24 cellular contexts compared by ENCODE assay signal in the genomic region with DNA sequence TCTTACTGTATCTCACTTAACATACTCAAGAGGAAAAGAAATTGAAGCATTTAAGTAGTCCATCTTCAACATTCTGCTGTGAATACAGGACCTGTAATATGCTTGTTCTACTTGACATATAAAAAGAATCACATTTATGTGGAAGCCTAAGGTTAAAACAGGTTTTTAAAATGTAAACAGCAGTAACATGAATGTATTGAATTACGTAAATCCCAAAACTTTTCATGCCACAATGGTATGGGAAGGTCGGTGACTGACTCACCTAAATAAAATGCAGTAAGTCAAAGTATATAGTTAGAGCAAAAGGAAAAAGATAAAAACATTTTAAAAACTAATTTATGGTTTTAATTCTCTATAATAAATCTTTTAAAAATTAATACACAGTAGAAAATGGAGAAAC.
DNase-seq lines count a peak whose midpoint lies in the region; ATAC-seq, FAIRE-seq and TF ChIP-seq lines count a peak whose summit lies in the region.
"Had no signal": no experiment of that assay in that cellular context is flagged by ENCODE, and none has a peak within 500 bp of the region (broad histone marks: within the 10 kb centered on the region; RNA-seq: fewer than 3 reads in every experiment).

No MANE protein-coding gene starts in this region.

- TF ChIP-seq RAD21 in A549 (conservative IDR thresholded peaks at IDR 0.05 in 1 of 2, IDR thresholded peaks at IDR 0.05 in 1 of 2): no peak

- H3K27ac Mint-ChIP-seq in naive thymus-derived CD8-positive, alpha-beta T cell: no peak overlapping the region
- H3K27ac Mint-ChIP-seq: activated CD4-positive, alpha-beta T cell treated with anti-CD3 and anti-CD28 coated beads, Interleukin-2, amount 10 ng/mL, durations not matched to agents 24 days and 14 days; activated naive CD8-positive, alpha-beta T cell treated with anti-CD3 and anti-CD28 coated beads, Interleukin-2, amount 10 ng/mL, durations not matched to agents 7 days and 5 days; activated T-helper 2 cell treated with anti-CD3 and anti-CD28 coated beads, Interferon-gamma antibody, Interleukin-2, Interleukin-4, amounts not matched to agents 10 μg/mL and 5 μg/mL and 100 μg/mL, durations not matched to agents 14 hours and 24 hours and 36 hours had no signal

- H3K4me2 ChIP-seq in A549: peak overlapping the region; percentile 35
- H3K4me2 ChIP-seq: BLaER1 had no signal

- H3K4me1 ChIP-seq in A549 (peaks cover 61% of the 10 kb centered on the region), HEK293 (ENCODE audit: control insufficient read depth, insufficient read depth, low read length) (peaks cover 7% of the 10 kb centered on the region)
- H3K4me1 ChIP-seq: BLaER1, HAP-1, uterus had no signal

- TF ChIP-seq EP300 in A549 (IDR thresholded peaks at IDR 0.05): no peak

- ATAC-seq in A549: no peak
- ATAC-seq in naive thymus-derived CD8-positive, alpha-beta T cell: no peak
- no peak for ATAC-seq in HG02870 (IDR thresholded peaks at IDR 0.05; ENCODE audit: unreplicated experiment)
- ATAC-seq: left cardiac atrium, mucosa of descending colon had no signal

- no peak for TF ChIP-seq CTCF in A549 (IDR thresholded peaks at IDR 0.05)
- no peak for TF ChIP-seq CTCF in HEK293 (tag by site-specific recombination; IDR thresholded peaks at IDR 0.05)
- no peak for TF ChIP-seq CTCF in astrocyte of the spinal cord (IDR thresholded peaks at IDR 0.05; ENCODE audit: low read depth, low read length)

- no peaks in the 10 kb centered on the region for H3K9me3 ChIP-seq in A549
- H3K9me3 ChIP-seq in HEK293 (ENCODE audit: control insufficient read depth, insufficient read depth, low read depth, low read length): no peaks in the 10 kb centered on the region
- H3K9me3 ChIP-seq: BLaER1, HAP-1, mucosa of descending colon, uterus had no signal

- no peak for TF ChIP-seq POLR2A in A549 (IDR thresholded peaks at IDR 0.05; ENCODE audit: low read length)

- CTCF ChIA-PET in A549 (lab: Yijun Ruan, JAX): interaction anchor here (1.3 to 6.5 kb wide), 3 partner anchors 9 to 188 kb away, joined by 3 to 47 read pairs (median 6); no protein-coding TSS in a partner anchor
- CTCF ChIA-PET in HEK293 (lab: Yijun Ruan, JAX): interaction anchor here (0.5 to 2.9 kb wide), 3 partner anchors 12 to 137 kb away, joined by 3 to 11 read pairs (median 3); no protein-coding TSS in a partner anchor

- no peaks in the 10 kb centered on the region for H3K9me3 Mint-ChIP-seq in naive thymus-derived CD8-positive, alpha-beta T cell
- H3K9me3 Mint-ChIP-seq: activated CD4-positive, alpha-beta T cell treated with anti-CD3 and anti-CD28 coated beads, Interleukin-2, amount 10 ng/mL, durations not matched to agents 24 days and 14 days; activated naive CD8-positive, alpha-beta T cell treated with anti-CD3 and anti-CD28 coated beads, Interleukin-2, amount 10 ng/mL, durations not matched to agents 7 days and 5 days; activated T-helper 2 cell treated with anti-CD3 and anti-CD28 coated beads, Interferon-gamma antibody, Interleukin-2, Interleukin-4, amounts not matched to agents 10 μg/mL and 5 μg/mL and 100 μg/mL, durations not matched to agents 14 hours and 24 hours and 36 hours had no signal

- no peak for DNase-seq in A549 (ENCODE audit: low read depth in 1 of 2, low spot score in 1 of 2)
- DNase-seq in astrocyte of the spinal cord (ENCODE audit: low read depth, low spot score): peak; percentile 71
- peak; percentile 46 for DNase-seq in fibroblast of peridontal ligament (ENCODE audit: extremely low read depth)
- no peak for DNase-seq in SIG-M5 treated with dmso at 0.1 percent for 504 hours (lab: John Stamatoyannopoulos, UW; ENCODE audit: unreplicated experiment)
- no peak for DNase-seq in naive thymus-derived CD8-positive, alpha-beta T cell
- no peak for DNase-seq in stimulated activated CD4-positive, alpha-beta T cell treated with anti-CD3 and anti-CD28 coated beads, Interleukin-15, amount 100 ng/mL, for 24 hours
- DNase-seq: 8988T; activated CD4-positive, alpha-beta T cell treated with anti-CD3 and anti-CD28 coated beads, Interleukin-2, amount 10 ng/mL, durations not matched to agents 24 days and 14 days; activated naive CD8-positive, alpha-beta T cell treated with anti-CD3 and anti-CD28 coated beads, Interleukin-2, amount 10 ng/mL, durations not matched to agents 7 days and 5 days; central memory CD4-positive, alpha-beta T cell; effector CD4-positive, alpha-beta T cell; GF-D8; KG1; left cardiac atrium; mucosa of descending colon; NCI-H1092; NCI-H2029 treated with DMSO at 0.1 percent for 48 hours; NCI-H446 treated with DMSO at 0.1 percent for 48 hours; uterus had no signal

- in situ Hi-C loops in astrocyte of the spinal cord (cut with HindIII; ENCODE audit: low sequenced_read_pairs): no loop called here

- H3K27ac ChIP-seq in A549 (peak overlapping the region in 1 of 2 experiments; percentile 24; a peak in 2 of 6 replicates), HEK293 (ENCODE audit: extremely low read depth, low read depth, low read length) (no peak overlapping the region)
- H3K27ac ChIP-seq: BLaER1 had no signal

- no peaks in the 10 kb centered on the region for H3K36me3 Mint-ChIP-seq in naive thymus-derived CD8-positive, alpha-beta T cell
- H3K36me3 Mint-ChIP-seq: activated naive CD8-positive, alpha-beta T cell treated with anti-CD3 and anti-CD28 coated beads, Interleukin-2, amount 10 ng/mL, durations not matched to agents 7 days and 5 days had no signal

- H3K36me3 ChIP-seq in HEK293 (ENCODE audit: control insufficient read depth in 2 of 2, insufficient read depth in 1 of 2, low read length in 2 of 2): no peaks in the 10 kb centered on the region
- H3K36me3 ChIP-seq: BLaER1, HAP-1, uterus had no signal

- H3K4me3 Mint-ChIP-seq in naive thymus-derived CD8-positive, alpha-beta T cell: no peak overlapping the region
- H3K4me3 Mint-ChIP-seq: activated CD4-positive, alpha-beta T cell treated with anti-CD3 and anti-CD28 coated beads, Interleukin-2, amount 10 ng/mL, durations not matched to agents 24 days and 14 days; activated naive CD8-positive, alpha-beta T cell treated with anti-CD3 and anti-CD28 coated beads, Interleukin-2, amount 10 ng/mL, durations not matched to agents 7 days and 5 days had no signal

- H3K27me3 Mint-ChIP-seq in naive thymus-derived CD8-positive, alpha-beta T cell: peaks cover 16 to 56% (median 22%) of the 10 kb centered on the region in 5 donors

- WGBS in A549 (ENCODE audit: missing lambda C conversion rate): 29% methylated on average over 2 of the region's 2 CpGs

- POLR2A ChIA-PET in A549 (lab: Yijun Ruan, JAX): no interaction called here
- POLR2A ChIA-PET in HEK293 (lab: Yijun Ruan, JAX): no interaction called here
- POLR2A ChIA-PET in naive thymus-derived CD8-positive, alpha-beta T cell (lab: Charles Lee): no interaction called here

- no peaks in the 10 kb centered on the region for H3K4me1 Mint-ChIP-seq in naive thymus-derived CD8-positive, alpha-beta T cell
- H3K4me1 Mint-ChIP-seq: activated CD4-positive, alpha-beta T cell treated with anti-CD3 and anti-CD28 coated beads, Interleukin-2, amount 10 ng/mL, durations not matched to agents 24 days and 14 days; activated naive CD8-positive, alpha-beta T cell treated with anti-CD3 and anti-CD28 coated beads, Interleukin-2, amount 10 ng/mL, durations not matched to agents 7 days and 5 days had no signal

- FAIRE-seq in A549 (lab: Jason Lieb, UNC): peak; percentile 95

- H3K4me3 ChIP-seq in A549 (no peak overlapping the region), HEK293 (ENCODE audit: low read depth, low read length) (no peak overlapping the region), astrocyte of the spinal cord (ENCODE audit: low read depth, low read length) (no peak overlapping the region)
- H3K4me3 ChIP-seq: BLaER1, HAP-1, mucosa of descending colon, uterus had no signal

TF ChIP-seq in A549, 52 proteins besides CTCF, POLR2A, EP300 and RAD21:
- TF ChIP-seq, protein P1, sequence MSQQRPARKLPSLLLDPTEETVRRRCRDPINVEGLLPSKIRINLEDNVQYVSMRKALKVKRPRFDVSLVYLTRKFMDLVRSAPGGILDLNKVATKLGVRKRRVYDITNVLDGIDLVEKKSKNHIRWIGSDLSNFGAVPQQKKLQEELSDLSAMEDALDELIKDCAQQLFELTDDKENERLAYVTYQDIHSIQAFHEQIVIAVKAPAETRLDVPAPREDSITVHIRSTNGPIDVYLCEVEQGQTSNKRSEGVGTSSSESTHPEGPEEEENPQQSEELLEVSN (IDR thresholded peaks at IDR 0.05; ENCODE audit: borderline replicate concordance, low read depth): no peak
- TF ChIP-seq NR3C1 (IDR thresholded peaks at IDR 0.05) (no peak), FOSL2 (IDR thresholded peaks at IDR 0.05) (0 out of 2 replicates have a peak, but pooled peaks have one; percentile 10), FOSL2 (CRISPR knock-in tag; IDR thresholded peaks at IDR 0.05) (no peak), POLR2AphosphoS2 (conservative IDR thresholded peaks at IDR 0.05; ENCODE audit: low read length) (no peak)
TF ChIP-seq in A549: peak in this region for 1.

TF ChIP-seq in HEK293, 187 proteins besides CTCF, POLR2A, EP300 and RAD21 (continues in another document):
- TF ChIP-seq ZNF37A (tag by site-specific recombination; IDR thresholded peaks at IDR 0.05): no peak
- peak; percentile 84 for TF ChIP-seq ZNF664 (tag by site-specific recombination; IDR thresholded peaks at IDR 0.05)

Comparison
In these comparisons a context has a peak if more than half of its experiments do, and no peak if none do; other contexts are left out.
1. DNase-seq: peak in astrocyte of the spinal cord (single experiment) and fibroblast of peridontal ligament (single experiment); none in A549 (0 of 2), SIG-M5 treated with dmso at 0.1 percent for 504 hours (single experiment), naive thymus-derived CD8-positive, alpha-beta T cell (0 of 10) and stimulated activated CD4-positive, alpha-beta T cell treated with anti-CD3 and anti-CD28 coated beads, Interleukin-15, amount 100 ng/mL, for 24 hours (single experiment).